20 cellular contexts compared by ENCODE assay signal in the genomic region with DNA sequence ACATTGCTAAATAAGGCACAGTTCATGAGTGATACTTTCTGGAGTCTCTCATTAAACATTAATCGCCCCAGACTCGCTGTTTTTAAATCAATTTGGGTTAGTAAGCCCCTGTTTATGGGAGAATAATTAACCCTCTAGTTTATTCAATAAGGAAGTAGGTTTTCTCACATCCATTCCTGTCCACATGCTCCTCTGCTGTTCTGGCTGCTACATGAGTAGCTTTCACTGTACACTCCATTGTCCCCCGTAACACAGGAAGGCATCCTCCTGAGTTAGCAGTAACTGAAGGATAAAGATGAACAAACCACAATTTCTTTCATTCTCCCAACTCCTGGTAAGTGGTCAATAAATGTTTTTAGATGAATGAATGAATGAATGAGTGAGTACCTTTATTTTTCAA.
DNase-seq lines count a peak whose midpoint lies in the region; ATAC-seq and TF ChIP-seq lines count a peak whose summit lies in the region.
"Had no signal": no experiment of that assay in that cellular context is flagged by ENCODE, and none has a peak within 500 bp of the region (broad histone marks: within the 10 kb centered on the region; RNA-seq: fewer than 3 reads in every experiment).

No MANE protein-coding gene starts in this region.

- no peaks in the 10 kb centered on the region for H3K9me3 Mint-ChIP-seq in Calu3 (ENCODE audit: low read depth, unreplicated experiment)
- no peaks in the 10 kb centered on the region for H3K9me3 Mint-ChIP-seq in nephron
- H3K9me3 Mint-ChIP-seq: GM23338, IgD-negative memory B cell had no signal

- H3K4me3 ChIP-seq in OCI-LY3 (ENCODE audit: low read length) = no peak overlapping the region
- H3K4me3 ChIP-seq: GM12878, GM23338 had no signal

- H3K27ac ChIP-seq in OCI-LY3 (ENCODE audit: low read length) = no peak overlapping the region
- H3K27ac ChIP-seq: C4-2B had no signal

- H3K36me3 ChIP-seq in OCI-LY3 (replicated peaks; ENCODE audit: low read depth, low read length) = no peaks in the 10 kb centered on the region

- no peak for TF ChIP-seq CTCF in Calu3 (IDR thresholded peaks at IDR 0.05; ENCODE audit: unreplicated experiment)
- no peak for TF ChIP-seq CTCF in OCI-LY3 (IDR thresholded peaks at IDR 0.05; ENCODE audit: low read depth, low read length)
- TF ChIP-seq CTCF in nephron (IDR thresholded peaks at IDR 0.05; ENCODE audit: unreplicated experiment in 3 of 3) = no peak

- BruUV-seq in Calu3 (replicated peaks; lab: Mats Ljungman, UMichigan) = no TSS peak

- peaks cover 20% of the 10 kb centered on the region for H3K4me1 ChIP-seq in OCI-LY3 (ENCODE audit: low read length)

- H3K27ac Mint-ChIP-seq in Calu3 (ENCODE audit: unreplicated experiment) (peak overlapping the region; percentile 46), nephron (peak overlapping the region; percentile 36 to 76 (median 69))
- H3K27ac Mint-ChIP-seq: CD4-positive, alpha-beta T cell; GM23338; IgD-negative memory B cell had no signal

- H3K27me3 ChIP-seq in OCI-LY3 (ENCODE audit: low read depth, low read length) = no peaks in the 10 kb centered on the region

- ATAC-seq in HG02763 (IDR thresholded peaks at IDR 0.05; ENCODE audit: unreplicated experiment) = no peak
- ATAC-seq: GM12878, GM23338 had no signal

- H4K20me1 ChIP-seq in OCI-LY3 (ENCODE audit: insufficient read depth, low read length) = no peaks in the 10 kb centered on the region

- DNase-seq in Calu3 (no peak), MV-4-11 (lab: John Stamatoyannopoulos, UW) (peak; percentile 1), DMS 273 (lab: John Stamatoyannopoulos, UW; ENCODE audit: unreplicated experiment) (no peak), GM19240 (ENCODE audit: insufficient read length, low spot score) (no peak), mucosa of gallbladder (ENCODE audit: low spot score) (no peak)
- DNase-seq: AML-193; CD4-positive, alpha-beta T cell; DMS 273 treated with DMSO at 0.1 percent for 48 hours; DMS53; DND-41; EL; HCEC 1CT; KBM-7 had no signal

- peak overlapping the region; percentile 31 for H3K4me2 ChIP-seq in OCI-LY3 (ENCODE audit: low read length)
- H3K4me2 ChIP-seq: GM23338 had no signal

- CTCF ChIA-PET in Calu3 (lab: Charles Lee) = interaction anchor here (0.7 kb wide), 1 partner anchor 14 kb away, joined by 3 read pairs; no protein-coding TSS in a partner anchor

- no peak overlapping the region for H2AFZ ChIP-seq in OCI-LY3 (ENCODE audit: low read depth, low read length)
- H2AFZ ChIP-seq: GM23338 had no signal

- H3K9ac ChIP-seq in OCI-LY3 (ENCODE audit: low read length) = no peak overlapping the region

- H3K36me3 Mint-ChIP-seq in Calu3 (ENCODE audit: insufficient read depth, unreplicated experiment) (no peaks in the 10 kb centered on the region), nephron (ENCODE audit: low read depth) (no peaks in the 10 kb centered on the region)
- H3K36me3 Mint-ChIP-seq: IgD-negative memory B cell had no signal

- H3K4me3 Mint-ChIP-seq in Calu3 (ENCODE audit: low read depth, unreplicated experiment) = peak overlapping the region; percentile 62
- peak overlapping the region; percentile 5 to 52 (median 20) for H3K4me3 Mint-ChIP-seq in nephron
- H3K4me3 Mint-ChIP-seq: CD4-positive, alpha-beta T cell; GM23338; IgD-negative memory B cell had no signal

- H3K9me3 ChIP-seq in OCI-LY3 (ENCODE audit: insufficient read depth, low read length) = no peaks in the 10 kb centered on the region

- H3K4me1 Mint-ChIP-seq in Calu3 (ENCODE audit: low read depth, unreplicated experiment) (peaks cover 21% of the 10 kb centered on the region), nephron (peaks cover 14% of the 10 kb centered on the region)
- H3K4me1 Mint-ChIP-seq: IgD-negative memory B cell had no signal

- no peaks in the 10 kb centered on the region for H3K27me3 Mint-ChIP-seq in Calu3 (ENCODE audit: unreplicated experiment)
- no peaks in the 10 kb centered on the region for H3K27me3 Mint-ChIP-seq in nephron (ENCODE audit: low read depth)
- H3K27me3 Mint-ChIP-seq: IgD-negative memory B cell had no signal

- no peaks in the 10 kb centered on the region for H3K79me2 ChIP-seq in OCI-LY3 (ENCODE audit: low read length)

- intact Hi-C loops in Calu3 (cut with micrococcal nuclease; ENCODE audit: unreplicated experiment) = no loop called here
